ENCODE assay signal across 22 cellular contexts in the genomic region with DNA sequence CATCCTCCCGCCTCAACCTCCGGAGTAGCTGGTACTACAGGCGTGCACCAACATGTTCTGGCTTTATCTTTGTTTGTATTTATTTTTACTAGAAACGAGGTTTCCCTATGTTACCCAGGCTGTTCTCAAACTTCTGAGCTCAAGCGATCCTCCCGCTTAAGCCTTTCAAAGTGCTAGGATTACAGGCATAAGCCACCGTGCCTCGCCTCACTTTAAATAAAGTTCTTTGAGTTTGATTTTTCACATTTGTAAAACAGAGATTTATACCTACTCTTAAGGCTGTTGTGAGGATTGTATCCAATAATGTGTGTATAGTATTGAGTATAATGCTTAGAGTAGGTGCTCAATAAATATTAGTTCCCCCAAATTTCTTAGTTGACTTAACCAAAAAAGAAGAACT.
"Had no signal": no experiment of that assay in that cellular context is flagged by ENCODE, and none has a peak within 500 bp of the region (broad histone marks: within the 10 kb centered on the region; RNA-seq: fewer than 3 reads in every experiment).

No MANE protein-coding gene starts in this region.

- H3K9me3 ChIP-seq: heart left ventricle, ovary, suprapubic skin, thyroid gland had no signal

- H3K4me3 ChIP-seq: coronary artery, heart left ventricle, lung, ovary, suprapubic skin, thyroid gland had no signal

- H3K27me3 ChIP-seq: heart left ventricle, ovary, suprapubic skin, thyroid gland had no signal

- H3K4me3 Mint-ChIP-seq: endodermal cell; naive thymus-derived CD8-positive, alpha-beta T cell; neural crest cell; type B pancreatic cell had no signal

- H3K36me3 Mint-ChIP-seq: naive thymus-derived CD8-positive, alpha-beta T cell had no signal

- H3K27ac ChIP-seq: coronary artery, foreskin keratinocyte, heart left ventricle, ovary, suprapubic skin, thyroid gland had no signal

- H3K4me1 ChIP-seq: foreskin keratinocyte, suprapubic skin, thyroid gland had no signal

- H3K36me3 ChIP-seq: ovary, suprapubic skin had no signal

- H3K27ac Mint-ChIP-seq: endodermal cell; naive thymus-derived CD8-positive, alpha-beta T cell; type B pancreatic cell had no signal

- ATAC-seq: foreskin keratinocyte; heart left ventricle; left colon; left ventricle myocardium superior; naive thymus-derived CD8-positive, alpha-beta T cell; right cardiac atrium; stimulated activated naive CD8-positive, alpha-beta T cell treated with anti-CD3 and anti-CD28 coated beads, Interleukin-15, Interleukin-2, amounts not matched to agents 100 U/mL and 50 U/mL, for 24 hours had no signal

- H3K27me3 Mint-ChIP-seq: type B pancreatic cell had no signal

- DNase-seq: effector CD4-positive, alpha-beta T cell; endodermal cell; erythroblast; foreskin keratinocyte; heart left ventricle; hippocampal formation; left colon; left ventricle myocardium superior; mesendoderm; naive thymus-derived CD8-positive, alpha-beta T cell; nucleus accumbens; ovary; right cardiac atrium; small intestine; stimulated activated CD4-positive, alpha-beta T cell treated with anti-CD3 and anti-CD28 coated beads, Interleukin-2, amount 100 ng/mL, for 48 hours; stimulated activated naive CD8-positive, alpha-beta T cell treated with anti-CD3 and anti-CD28 coated beads, Interleukin-15, Interleukin-2, amounts not matched to agents 100 U/mL and 50 U/mL, for 24 hours; thyroid gland had no signal

- H3K9me3 Mint-ChIP-seq: endodermal cell; naive thymus-derived CD8-positive, alpha-beta T cell; neural crest cell; type B pancreatic cell had no signal
